Comparison of ENCODE assay signal across 8 cellular contexts in the genomic region with DNA sequence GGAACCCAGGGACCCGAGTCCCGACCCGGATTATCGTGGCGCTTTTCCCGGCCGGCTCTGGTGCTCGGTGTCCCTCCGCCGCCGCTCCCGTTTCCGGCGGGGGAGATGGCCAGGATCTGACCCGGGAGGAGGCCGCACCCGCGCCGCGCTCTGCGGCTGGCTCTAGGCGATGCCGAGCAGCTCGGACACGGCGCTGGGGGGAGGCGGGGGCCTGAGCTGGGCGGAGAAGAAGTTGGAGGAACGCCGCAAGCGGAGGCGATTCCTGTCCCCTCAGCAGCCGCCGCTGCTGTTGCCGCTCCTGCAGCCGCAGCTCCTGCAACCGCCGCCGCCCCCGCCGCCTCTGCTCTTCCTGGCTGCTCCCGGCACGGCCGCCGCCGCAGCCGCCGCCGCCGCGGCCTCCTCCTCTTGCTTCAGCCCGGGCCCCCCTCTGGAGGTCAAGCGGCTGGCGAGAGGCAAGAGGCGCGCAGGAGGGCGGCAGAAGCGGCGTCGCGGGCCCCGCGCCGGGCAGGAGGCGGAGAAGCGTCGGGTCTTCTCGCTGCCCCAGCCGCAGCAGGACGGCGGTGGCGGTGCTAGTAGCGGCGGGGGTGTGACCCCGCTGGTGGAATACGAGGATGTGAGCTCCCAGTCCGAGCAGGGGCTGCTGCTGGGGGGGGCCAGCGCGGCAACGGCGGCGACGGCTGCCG. TPM values are rescaled to one million over a fixed set of nuclear protein-coding genes. Genes with fewer than 3 reads are reported as not detected.
DNase-seq lines count a peak whose midpoint lies in the region; ATAC-seq and TF ChIP-seq lines count a peak whose summit lies in the region.

No MANE protein-coding gene starts in this region.

- peak overlapping the region; percentile 61 for H3K4me3 ChIP-seq in right cardiac atrium (ENCODE audit: low read length)
- H3K4me3 ChIP-seq in rectal smooth muscle tissue (ENCODE audit: low read length), result peak overlapping the region; percentile 95

- H3K4me2 ChIP-seq in H9 (ENCODE audit: insufficient read depth, insufficient read length, low read length), result peak overlapping the region; percentile 72

- H3K23me2 ChIP-seq in H9 (ENCODE audit: insufficient read length, low read depth, low read length, poor library complexity, severe bottlenecking), result peaks cover 4% of the 10 kb centered on the region

- no peaks in the 10 kb centered on the region for H4K20me1 ChIP-seq in H9 (ENCODE audit: control insufficient read depth, insufficient read depth, insufficient read length)

- H3K36me3 ChIP-seq in rectal smooth muscle tissue (ENCODE audit: control insufficient read depth, insufficient read depth, low read length), result peaks cover 2% of the 10 kb centered on the region

- peak overlapping the region; percentile 97 for H3K14ac ChIP-seq in H9 (ENCODE audit: insufficient read depth, low read length)

- ATAC-seq in right cardiac atrium (peak; percentile 11 to 34), HG03135 (IDR thresholded peaks at IDR 0.05; ENCODE audit: unreplicated experiment) (no peak)

- no peak overlapping the region for H3K23ac ChIP-seq in H9 (ENCODE audit: insufficient read length, low read depth, low read length)

- H3K18ac ChIP-seq in H9 (ENCODE audit: insufficient read length, low read depth, low read length), result peak overlapping the region; percentile 90

- H3K9me3 ChIP-seq in H9 (ENCODE audit: control insufficient read depth, low read depth, low read length) (no peaks in the 10 kb centered on the region), right cardiac atrium (ENCODE audit: control insufficient read depth, low read length) (no peaks in the 10 kb centered on the region)

- peaks cover 8 to 14% (median 10%) of the 10 kb centered on the region in 3 experiments for H3K36me3 Mint-ChIP-seq in H9 (ENCODE audit: insufficient read depth in 1 of 3, low read depth in 3 of 3)

- no peak overlapping the region for H3T11ph ChIP-seq in H9 (ENCODE audit: low read length)

- no peak overlapping the region for H3K56ac ChIP-seq in H9 (ENCODE audit: insufficient read length, low read depth, low read length)

- H3K4me1 Mint-ChIP-seq in H9, result peaks cover 16 to 25% of the 10 kb centered on the region in 2 experiments

- no peaks in the 10 kb centered on the region for H3K27me3 ChIP-seq in H9 (ENCODE audit: insufficient read depth, low read length)
- no peaks in the 10 kb centered on the region for H3K27me3 ChIP-seq in right cardiac atrium (ENCODE audit: control insufficient read depth, insufficient read depth)
- H3K27me3 ChIP-seq in rectal smooth muscle tissue (ENCODE audit: control insufficient read depth, insufficient read depth, low read length), result no peaks in the 10 kb centered on the region

- TF ChIP-seq CTCF in C4-2B (conservative IDR thresholded peaks at IDR 0.05), result no peak
- no peak for TF ChIP-seq CTCF in H9 (conservative IDR thresholded peaks at IDR 0.05)

- H4K5ac ChIP-seq in H9 (ENCODE audit: insufficient read length, low read depth, low read length), result no peak overlapping the region

- no peak overlapping the region for H4K91ac ChIP-seq in H9 (ENCODE audit: insufficient read length, low read depth, low read length)

- H3K9me3 Mint-ChIP-seq in H9, result peaks cover 0 to 6% of the 10 kb centered on the region in 2 experiments; a peak in 2 of 5 replicates

- H3K27me3 Mint-ChIP-seq in H9 (ENCODE audit: low read depth), result no peaks in the 10 kb centered on the region

- H3K79me1 ChIP-seq in H9 (ENCODE audit: insufficient read depth, low read depth, low read length, poor library complexity, severe bottlenecking), result no peaks in the 10 kb centered on the region

- peak overlapping the region; percentile 98 to 100 for H3K4me3 Mint-ChIP-seq in H9

- no peak overlapping the region for H2BK20ac ChIP-seq in H9 (ENCODE audit: low read depth, low read length, poor library complexity, severe bottlenecking)

- H2AK5ac ChIP-seq in H9 (ENCODE audit: insufficient read length, low read length), result no peak overlapping the region

- intact Hi-C loops in right cardiac atrium (cut with DNase I), result loop anchor here in 2 of 4 donors (5.0 to 10.0 kb wide), 2 partner anchors 102 to 104 kb away; no protein-coding TSS in a partner anchor

- H3K27ac ChIP-seq in C4-2B, result peak overlapping the region; percentile 95
- H3K27ac ChIP-seq in H9 (ENCODE audit: insufficient read length, low read depth, low read length), result peak overlapping the region; percentile 81
- peak overlapping the region; percentile 94 for H3K27ac ChIP-seq in right cardiac atrium (ENCODE audit: low read length)
- peak overlapping the region; percentile 97 for H3K27ac ChIP-seq in rectal smooth muscle tissue (ENCODE audit: low read depth, low read length)

- H3K9ac ChIP-seq in H9 (ENCODE audit: extremely low read depth, insufficient read length, low read length), result peak overlapping the region; percentile 92
- peak overlapping the region; percentile 89 for H3K9ac ChIP-seq in rectal smooth muscle tissue (ENCODE audit: low read length)

- H2BK12ac ChIP-seq in H9 (ENCODE audit: insufficient read length, low read depth, low read length), result no peak overlapping the region

- no peak overlapping the region for H2BK120ac ChIP-seq in H9 (ENCODE audit: low read depth, low read length, poor library complexity, severe bottlenecking)

- H3K4me1 ChIP-seq in H9 (ENCODE audit: insufficient read depth, low read length) (peaks cover 4% of the 10 kb centered on the region), right cardiac atrium (ENCODE audit: control insufficient read depth, insufficient read depth, low read length) (no peaks in the 10 kb centered on the region), rectal smooth muscle tissue (ENCODE audit: control insufficient read depth, insufficient read depth, low read length) (peaks cover 16% of the 10 kb centered on the region)

- no CpG with 5 or more reads among the region's 84 CpGs for WGBS in H9 (ENCODE audit: extremely low coverage, insufficient read length, low lambda C conversion rate)
- under 1% methylated on average over 82 of the region's 84 CpGs for WGBS in right cardiac atrium

- H4K8ac ChIP-seq in H9 (replicated peaks; ENCODE audit: insufficient read length, low read depth, low read length), result no peak overlapping the region

- peak overlapping the region; percentile 44 to 86 (median 63); a peak in 3 of 7 replicates for H3K27ac Mint-ChIP-seq in H9

- no peak overlapping the region for H2BK5ac ChIP-seq in H9 (ENCODE audit: insufficient read length, low read length)

- no peak overlapping the region for H3K4ac ChIP-seq in H9 (ENCODE audit: low read depth, low read length)

- no peak overlapping the region for H2BK15ac ChIP-seq in H9 (ENCODE audit: low read depth, low read length)

- DNase-seq in H9 (no peak), SW480 (ENCODE audit: low spot score) (peak; percentile 51), amygdala (lab: John Stamatoyannopoulos, UW) (peak in 35 of 56 donors; percentile 23 to 72 (median 48)), right cardiac atrium (peak; percentile 72 to 86 (median 86)), NCI-H524 treated with DMSO at 0.1 percent for 48 hours (lab: John Stamatoyannopoulos, UW) (no peak)

- H2AFZ ChIP-seq in H9 (ENCODE audit: low read length), result no peak overlapping the region

- peaks cover 31% of the 10 kb centered on the region; the same call in 1 of the 2 replicates for H3K79me2 ChIP-seq in H9 (ENCODE audit: insufficient read depth, low read length)

RNA-seq across cellular contexts. Expression of gene CDK13, which starts 0.6 kb away (rescaled TPM):
- 50.2 and 52.2 TPM in 2 replicates for total RNA-seq in H9 (2021)
- 10 to 100 TPM; 28.5 to 32.1 (median 30.1) TPM for total RNA-seq in right cardiac atrium
- 15.7 TPM for polyA plus RNA-seq in right cardiac atrium

Comparison
In these comparisons a context has a peak if more than half of its experiments do, and no peak if none do; other contexts are left out.
1. DNase-seq: peak in SW480 (single experiment), amygdala (35 of 56) and right cardiac atrium (3 of 3); none in H9 (single experiment) and NCI-H524 treated with DMSO at 0.1 percent for 48 hours (single experiment).
2. Peak in every context shown above with its lines, with median percentiles within 50 percentile points of each other: H3K27ac ChIP-seq.